Comparison of ENCODE assay signal across 19 cellular contexts in the genomic region with DNA sequence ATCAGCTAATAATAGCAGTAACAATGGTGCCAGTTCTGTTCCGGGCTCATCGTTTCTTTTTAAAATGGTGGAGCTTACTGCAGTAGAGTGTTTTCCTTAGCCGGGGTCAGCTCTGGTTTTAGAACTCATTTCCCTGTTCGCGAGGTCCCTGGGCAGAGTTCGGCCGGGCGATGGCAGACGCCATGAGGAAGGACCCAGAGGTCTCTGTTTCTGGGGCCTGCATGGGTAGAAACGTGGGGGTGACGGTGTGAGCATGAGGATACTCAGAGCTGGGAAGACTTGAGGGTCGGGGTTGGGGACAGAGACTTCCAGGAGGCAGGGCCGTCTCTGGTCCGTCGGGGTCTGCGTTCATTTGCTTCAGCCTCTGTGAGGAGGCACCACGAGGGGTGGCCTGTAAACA.
"Had no signal": no experiment of that assay in that cellular context is flagged by ENCODE, and none has a peak within 500 bp of the region (broad histone marks: within the 10 kb centered on the region; RNA-seq: fewer than 3 reads in every experiment).

No MANE protein-coding gene starts in this region.

- H3K4me1 Mint-ChIP-seq: central memory CD8-positive, alpha-beta T cell; mesothelial cell of epicardium had no signal

- H3K27ac ChIP-seq: brain microvascular endothelial cell, coronary artery, left ventricle myocardium inferior, parathyroid adenoma, thyroid gland had no signal

- H3K27ac Mint-ChIP-seq: activated CD8-positive, alpha-beta T cell treated with anti-CD3 and anti-CD28 coated beads for 36 hours; activated naive CD4-positive, alpha-beta T cell treated with anti-CD3 and anti-CD28 coated beads, Interleukin-2, amount 50 U/mL, for 24 hours; activated T-helper 1 cell treated with anti-CD3 and anti-CD28 coated beads, Interleukin-12 subunit alpha, Interleukin-12 subunit beta, Interleukin-2, Interleukin-4 antibody, amounts not matched to agents 30 ng/mL and 10 ng/mL and 1 ng/mL, durations not matched to agents 14 hours and 24 hours and 36 hours; mesothelial cell of epicardium had no signal

- H3K4me3 ChIP-seq: coronary artery, left ventricle myocardium inferior, thyroid gland had no signal

- H3K27me3 ChIP-seq: brain microvascular endothelial cell, thyroid gland had no signal

- H3K79me2 ChIP-seq: parathyroid adenoma had no signal

- H3K9ac ChIP-seq: parathyroid adenoma, SK-N-SH had no signal

- H3K36me3 ChIP-seq: brain microvascular endothelial cell, left ventricle myocardium inferior had no signal

- H3K36me3 Mint-ChIP-seq: activated naive CD4-positive, alpha-beta T cell treated with anti-CD3 and anti-CD28 coated beads, Interleukin-2, amount 50 U/mL, for 24 hours; mesothelial cell of epicardium had no signal

- H3K27me3 Mint-ChIP-seq: activated CD4-positive, alpha-beta T cell treated with anti-CD3 and anti-CD28 coated beads, Interleukin-2, amount 10 ng/mL, durations not matched to agents 7 days and 5 days; activated CD8-positive, alpha-beta T cell treated with anti-CD3 and anti-CD28 coated beads for 36 hours; activated naive CD4-positive, alpha-beta T cell treated with anti-CD3 and anti-CD28 coated beads, Interleukin-2, amount 50 U/mL, for 24 hours; central memory CD8-positive, alpha-beta T cell; naive thymus-derived CD8-positive, alpha-beta T cell had no signal

- ATAC-seq: activated CD4-positive, CD25-positive, alpha-beta regulatory T cell treated with anti-CD3 and anti-CD28 coated beads, Interleukin-2, amount 50 U/mL, for 24 hours; activated CD8-positive, alpha-beta T cell treated with anti-CD3 and anti-CD28 coated beads for 36 hours; naive thymus-derived CD8-positive, alpha-beta T cell; sciatic nerve had no signal

- H3K4me1 ChIP-seq: left ventricle myocardium inferior, parathyroid adenoma, thyroid gland had no signal

- DNase-seq: activated CD4-positive, alpha-beta T cell treated with anti-CD3 and anti-CD28 coated beads, Interleukin-2, amount 10 ng/mL, durations not matched to agents 7 days and 5 days; activated CD8-positive, alpha-beta T cell treated with anti-CD3 and anti-CD28 coated beads for 36 hours; activated gamma-delta T cell treated with Interleukin-2 at 50 U/mL for 16 hours; aorta; left ventricle myocardium inferior; naive thymus-derived CD8-positive, alpha-beta T cell; SK-N-SH; stimulated activated CD4-positive, alpha-beta T cell treated with anti-CD3 and anti-CD28 coated beads, Interleukin-4, amount 100 ng/mL, for 1 hour; stimulated activated naive CD4-positive, alpha-beta T cell; thyroid gland had no signal

- H3K9me3 ChIP-seq: left ventricle myocardium inferior, SK-N-SH, thyroid gland had no signal

- H3K9me3 Mint-ChIP-seq: activated CD4-positive, alpha-beta T cell treated with anti-CD3 and anti-CD28 coated beads, Interleukin-2, amount 10 ng/mL, durations not matched to agents 7 days and 5 days; activated CD8-positive, alpha-beta T cell treated with anti-CD3 and anti-CD28 coated beads for 36 hours; activated naive CD4-positive, alpha-beta T cell treated with anti-CD3 and anti-CD28 coated beads, Interleukin-2, amount 50 U/mL, for 24 hours; activated T-helper 1 cell treated with anti-CD3 and anti-CD28 coated beads, Interleukin-12 subunit alpha, Interleukin-12 subunit beta, Interleukin-2, Interleukin-4 antibody, amounts not matched to agents 30 ng/mL and 10 ng/mL and 1 ng/mL, durations not matched to agents 14 hours and 24 hours and 36 hours; central memory CD8-positive, alpha-beta T cell; mesothelial cell of epicardium; naive thymus-derived CD8-positive, alpha-beta T cell had no signal

- H2AFZ ChIP-seq: parathyroid adenoma had no signal

- H3K4me2 ChIP-seq: SK-N-SH had no signal

- H3K4me3 Mint-ChIP-seq: activated CD4-positive, alpha-beta T cell treated with anti-CD3 and anti-CD28 coated beads, Interleukin-2, amount 10 ng/mL, durations not matched to agents 7 days and 5 days; activated CD8-positive, alpha-beta T cell treated with anti-CD3 and anti-CD28 coated beads for 36 hours; activated naive CD4-positive, alpha-beta T cell treated with anti-CD3 and anti-CD28 coated beads, Interleukin-2, amount 50 U/mL, for 24 hours; activated T-helper 1 cell treated with anti-CD3 and anti-CD28 coated beads, Interleukin-12 subunit alpha, Interleukin-12 subunit beta, Interleukin-2, Interleukin-4 antibody, amounts not matched to agents 30 ng/mL and 10 ng/mL and 1 ng/mL, durations not matched to agents 14 hours and 24 hours and 36 hours; central memory CD8-positive, alpha-beta T cell; mesothelial cell of epicardium; naive thymus-derived CD8-positive, alpha-beta T cell had no signal
